Comparison of ENCODE assay signal across 8 cellular contexts in genomic region chr9:5557606-5558587, GRCh38. TPM values are rescaled to one million over a fixed set of nuclear protein-coding genes. Genes with fewer than 3 reads are reported as not detected.
DNase-seq lines count a peak whose midpoint lies in the region; ATAC-seq and TF ChIP-seq lines count a peak whose summit lies in the region.

No MANE protein-coding gene starts in this region.

- H3K4me1 Mint-ChIP-seq in activated B cell treated with CpG ODN at 0.5 μM for 24 hours, result peaks cover 55% of the 10 kb centered on the region

- peak overlapping the region; percentile 31 to 70 (median 56) for H3K27ac ChIP-seq in esophagus muscularis mucosa (replicated peaks in 1 of 4)

- H3K4me1 ChIP-seq in esophagus muscularis mucosa, result peaks cover 14 to 32% (median 26%) of the 10 kb centered on the region in 4 donors

- TF ChIP-seq CTCF in GM12865 (IDR thresholded peaks at IDR 0.05; ENCODE audit: insufficient read depth, low read depth, low read length, missing control alignments), result no peak
- no peak for TF ChIP-seq CTCF in activated B cell treated with CpG ODN at 0.5 μM for 24 hours (IDR thresholded peaks at IDR 0.05)
- TF ChIP-seq CTCF in esophagus muscularis mucosa (IDR thresholded peaks at IDR 0.05), result no peak

- peak overlapping the region; percentile 50 for H3K4me3 Mint-ChIP-seq in activated B cell treated with CpG ODN at 0.5 μM for 24 hours

- H3K9me3 Mint-ChIP-seq in activated B cell treated with CpG ODN at 0.5 μM for 24 hours, result no peaks in the 10 kb centered on the region

- TF ChIP-seq EP300 in esophagus muscularis mucosa (IDR thresholded peaks at IDR 0.05), result no peak

- no peaks in the 10 kb centered on the region for H3K27me3 ChIP-seq in esophagus muscularis mucosa

- no peak for TF ChIP-seq POLR2A in esophagus muscularis mucosa (IDR thresholded peaks at IDR 0.05; ENCODE audit: low read depth)

- no peaks in the 10 kb centered on the region for H3K27me3 Mint-ChIP-seq in activated B cell treated with CpG ODN at 0.5 μM for 24 hours

- no peaks in the 10 kb centered on the region for H3K36me3 Mint-ChIP-seq in activated B cell treated with CpG ODN at 0.5 μM for 24 hours (ENCODE audit: low read depth)

- whole genome bisulfite sequencing in esophagus muscularis mucosa, result 26% methylated on average over 7 of the region's 7 CpGs

- CTCF ChIA-PET in activated B cell treated with CpG ODN at 0.5 μM for 24 hours (lab: Charles Lee), result interaction anchor here (1.0 to 1.7 kb wide), 2 partner anchors 31 to 108 kb away, joined by 3 to 4 read pairs; partner anchors contain the start of gene CD274

- no peaks in the 10 kb centered on the region for H3K9me3 ChIP-seq in esophagus muscularis mucosa

- intact Hi-C loops in activated B cell treated with CpG ODN at 0.5 μM for 24 hours (cut with micrococcal nuclease) (loop anchor here (1.0 kb wide), 1 partner anchor 25 kb away; no protein-coding TSS in a partner anchor), esophagus muscularis mucosa (cut with DNase I) (no loop called here)

- POLR2A ChIA-PET in activated B cell treated with CpG ODN at 0.5 μM for 24 hours (lab: Charles Lee), result interaction anchor here (0.6 to 4.7 kb wide), 12 partner anchors 9 to 120 kb away, joined by 3 to 53 read pairs (median 4); partner anchors contain the start of genes CD274 and PLGRKT

- ATAC-seq in HG02852 (IDR thresholded peaks at IDR 0.05; ENCODE audit: unreplicated experiment) (peak; percentile 73), activated B cell treated with CpG ODN at 0.5 μM for 24 hours (ENCODE audit: low read depth) (peak; percentile 83), SK-N-SH treated with all-trans-retinoic acid at 6 μM for 48 hours (no peak)

- DNase-seq in GM12865 (ENCODE audit: low read depth) (peak; percentile 82), activated B cell treated with CpG ODN at 0.5 μM for 24 hours (peak; percentile 20), esophagus muscularis mucosa (ENCODE audit: extremely low spot score) (no peak), epidermal melanocyte (ENCODE audit: insufficient read length, low spot score) (no peak), 8988T (no peak)
- peak; percentile 41 for DNase-seq in stimulated activated CD8-positive, alpha-beta memory T cell treated with anti-CD3 and anti-CD28 coated beads, Interleukin-4, amount 100 ng/mL, for 48 hours

- no peak overlapping the region for H3K4me3 ChIP-seq in GM12865 (ENCODE audit: low read depth, low read length)
- H3K4me3 ChIP-seq in esophagus muscularis mucosa, result peak overlapping the region in 2 of 4 donors; percentile 8 to 9

- no peaks in the 10 kb centered on the region for H3K36me3 ChIP-seq in esophagus muscularis mucosa

- H3K27ac Mint-ChIP-seq in activated B cell treated with CpG ODN at 0.5 μM for 24 hours, result peak overlapping the region; percentile 75

TF ChIP-seq in SK-N-SH treated with all-trans-retinoic acid at 6 μM for 48 hours, 23 proteins besides CTCF, POLR2A, EP300 and RAD21:
- TF ChIP-seq TSHZ2 (CRISPR knock-in tag; IDR thresholded peaks at IDR 0.05) (no peak), ISL1 (CRISPR knock-in tag; IDR thresholded peaks at IDR 0.05) (no peak), ARNTL (CRISPR knock-in tag; IDR thresholded peaks at IDR 0.05; ENCODE audit: borderline replicate concordance, low read depth) (no peak), ZC3H10 (CRISPR knock-in tag; IDR thresholded peaks at IDR 0.05) (no peak), POU6F1 (CRISPR knock-in tag; IDR thresholded peaks at IDR 0.05; ENCODE audit: borderline replicate concordance, low read depth) (no peak), ZNF70 (CRISPR knock-in tag; IDR thresholded peaks at IDR 0.05) (no peak), ESRRG (CRISPR knock-in tag; IDR thresholded peaks at IDR 0.05) (no peak), GLIS3 (CRISPR knock-in tag; IDR thresholded peaks at IDR 0.05) (no peak), PATZ1 (CRISPR knock-in tag; IDR thresholded peaks at IDR 0.05; ENCODE audit: borderline replicate concordance) (no peak), CSDC2 (CRISPR knock-in tag; IDR thresholded peaks at IDR 0.05) (no peak), TOX (CRISPR knock-in tag; IDR thresholded peaks at IDR 0.05; ENCODE audit: borderline replicate concordance) (no peak), CREB5 (CRISPR knock-in tag; IDR thresholded peaks at IDR 0.05; ENCODE audit: low read depth) (no peak), ZNF8 (CRISPR knock-in tag; IDR thresholded peaks at IDR 0.05) (no peak), CSRNP3 (CRISPR knock-in tag; IDR thresholded peaks at IDR 0.05) (no peak), TCF4 (CRISPR knock-in tag; IDR thresholded peaks at IDR 0.05; ENCODE audit: borderline replicate concordance) (no peak), ZFP30 (CRISPR knock-in tag; IDR thresholded peaks at IDR 0.05) (no peak)

RNA-seq across cellular contexts. Expression of gene PDCD1LG2, which starts 47.6 kb away (rescaled TPM):
- 2.1 and 2.8 TPM in 2 replicates for total RNA-seq in activated B cell treated with CpG ODN at 0.5 μM for 24 hours
- 1 to 10 TPM; 2.5 to 4.2 (median 2.9) TPM for total RNA-seq in esophagus muscularis mucosa

Comparison
In these comparisons a context has a peak if more than half of its experiments do, and no peak if none do; other contexts are left out.
1. DNase-seq: peak in GM12865 (single experiment), activated B cell treated with CpG ODN at 0.5 μM for 24 hours (single experiment) and stimulated activated CD8-positive, alpha-beta memory T cell treated with anti-CD3 and anti-CD28 coated beads, Interleukin-4, amount 100 ng/mL, for 48 hours (single experiment); none in esophagus muscularis mucosa (single experiment), epidermal melanocyte (single experiment) and 8988T (single experiment).